In the genomic region with DNA sequence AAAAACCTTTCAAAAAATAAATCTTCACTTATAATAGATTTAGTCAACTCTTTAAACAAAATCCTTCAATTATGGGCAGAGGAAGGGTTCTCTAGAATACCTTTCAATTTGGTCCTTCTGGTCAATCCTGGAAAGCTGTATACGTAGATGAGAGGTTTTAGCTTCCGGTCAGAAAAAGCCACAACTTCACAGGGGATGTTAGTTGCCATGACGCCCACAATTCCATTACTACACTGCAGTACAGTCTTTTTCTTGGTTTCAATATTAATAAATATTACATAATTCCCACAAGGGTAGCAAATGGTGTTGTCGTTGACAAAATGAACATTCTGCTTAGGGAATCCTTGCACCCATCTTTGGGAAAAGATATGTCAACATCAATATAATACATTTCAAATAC, we compare ENCODE assay signal across 1 cellular context.
TF ChIP-seq lines count a peak whose summit lies in the region.

No MANE protein-coding gene starts in this region.

TF ChIP-seq in GM12878, 131 proteins besides CTCF, POLR2A, EP300 and RAD21:
- TF ChIP-seq MTA2 (IDR thresholded peaks at IDR 0.05; ENCODE audit: low read depth) (no peak), HDAC6 (IDR thresholded peaks at IDR 0.05; ENCODE audit: unreplicated experiment) (no peak), ZNF24 (IDR thresholded peaks at IDR 0.05) (no peak), ESRRA (IDR thresholded peaks at IDR 0.05; ENCODE audit: low read length) (no peak), MXI1 (IDR thresholded peaks at IDR 0.05; ENCODE audit: low read depth, low read length) (no peak), CREM (IDR thresholded peaks at IDR 0.05; ENCODE audit: low read depth) (peak; percentile 25; the same call in 1 of the 2 replicates), IRF4 (IDR thresholded peaks at IDR 0.05; ENCODE audit: low read depth, low read length) (no peak), PAX5 (IDR thresholded peaks at IDR 0.05; ENCODE audit: borderline replicate concordance, low read depth, low read length) (no peak), RUNX3 (IDR thresholded peaks at IDR 0.05; ENCODE audit: low read length) (peak; percentile 64), NRF1 (conservative IDR thresholded peaks at IDR 0.05; ENCODE audit: low read depth, low read length) (no peak), RCOR1 (conservative IDR thresholded peaks at IDR 0.05; ENCODE audit: low read depth, low read length) (no peak), DPF2 (IDR thresholded peaks at IDR 0.05) (no peak), FOXK2 (IDR thresholded peaks at IDR 0.05) (no peak), HDAC2 (IDR thresholded peaks at IDR 0.05) (no peak), JUND (IDR thresholded peaks at IDR 0.05; ENCODE audit: low read depth, low read length) (no peak), BMI1 (IDR thresholded peaks at IDR 0.05; ENCODE audit: borderline replicate concordance) (peak; percentile 53; the same call in 1 of the 2 replicates), GABPA (IDR thresholded peaks at IDR 0.05; ENCODE audit: low read depth) (no peak), STAT1 (conservative IDR thresholded peaks at IDR 0.05) (no peak), JUNB (IDR thresholded peaks at IDR 0.05) (0 out of 2 replicates have a peak, but pooled peaks have one; percentile 12), ZBED1 (IDR thresholded peaks at IDR 0.05; ENCODE audit: borderline replicate concordance) (no peak), SREBF2 (IDR thresholded peaks at IDR 0.05; ENCODE audit: low read length) (no peak), WRNIP1 (IDR thresholded peaks at IDR 0.05; ENCODE audit: borderline replicate concordance, low read depth, low read length) (no peak), NFYA (IDR thresholded peaks at IDR 0.05; ENCODE audit: borderline replicate concordance, low read depth, low read length) (no peak), CBX5 (IDR thresholded peaks at IDR 0.05; ENCODE audit: low read depth) (no peak)
- TF ChIP-seq, protein P1, sequence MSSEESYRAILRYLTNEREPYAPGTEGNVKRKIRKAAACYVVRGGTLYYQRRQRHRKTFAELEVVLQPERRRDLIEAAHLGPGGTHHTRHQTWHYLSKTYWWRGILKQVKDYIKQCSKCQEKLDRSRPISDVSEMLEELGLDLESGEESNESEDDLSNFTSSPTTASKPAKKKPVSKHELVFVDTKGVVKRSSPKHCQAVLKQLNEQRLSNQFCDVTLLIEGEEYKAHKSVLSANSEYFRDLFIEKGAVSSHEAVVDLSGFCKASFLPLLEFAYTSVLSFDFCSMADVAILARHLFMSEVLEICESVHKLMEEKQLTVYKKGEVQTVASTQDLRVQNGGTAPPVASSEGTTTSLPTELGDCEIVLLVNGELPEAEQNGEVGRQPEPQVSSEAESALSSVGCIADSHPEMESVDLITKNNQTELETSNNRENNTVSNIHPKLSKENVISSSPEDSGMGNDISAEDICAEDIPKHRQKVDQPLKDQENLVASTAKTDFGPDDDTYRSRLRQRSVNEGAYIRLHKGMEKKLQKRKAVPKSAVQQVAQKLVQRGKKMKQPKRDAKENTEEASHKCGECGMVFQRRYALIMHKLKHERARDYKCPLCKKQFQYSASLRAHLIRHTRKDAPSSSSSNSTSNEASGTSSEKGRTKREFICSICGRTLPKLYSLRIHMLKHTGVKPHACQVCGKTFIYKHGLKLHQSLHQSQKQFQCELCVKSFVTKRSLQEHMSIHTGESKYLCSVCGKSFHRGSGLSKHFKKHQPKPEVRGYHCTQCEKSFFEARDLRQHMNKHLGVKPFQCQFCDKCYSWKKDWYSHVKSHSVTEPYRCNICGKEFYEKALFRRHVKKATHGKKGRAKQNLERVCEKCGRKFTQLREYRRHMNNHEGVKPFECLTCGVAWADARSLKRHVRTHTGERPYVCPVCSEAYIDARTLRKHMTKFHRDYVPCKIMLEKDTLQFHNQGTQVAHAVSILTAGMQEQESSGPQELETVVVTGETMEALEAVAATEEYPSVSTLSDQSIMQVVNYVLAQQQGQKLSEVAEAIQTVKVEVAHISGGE (CRISPR knock-in tag; IDR thresholded peaks at IDR 0.05): no peak
- TF ChIP-seq, protein P2, sequence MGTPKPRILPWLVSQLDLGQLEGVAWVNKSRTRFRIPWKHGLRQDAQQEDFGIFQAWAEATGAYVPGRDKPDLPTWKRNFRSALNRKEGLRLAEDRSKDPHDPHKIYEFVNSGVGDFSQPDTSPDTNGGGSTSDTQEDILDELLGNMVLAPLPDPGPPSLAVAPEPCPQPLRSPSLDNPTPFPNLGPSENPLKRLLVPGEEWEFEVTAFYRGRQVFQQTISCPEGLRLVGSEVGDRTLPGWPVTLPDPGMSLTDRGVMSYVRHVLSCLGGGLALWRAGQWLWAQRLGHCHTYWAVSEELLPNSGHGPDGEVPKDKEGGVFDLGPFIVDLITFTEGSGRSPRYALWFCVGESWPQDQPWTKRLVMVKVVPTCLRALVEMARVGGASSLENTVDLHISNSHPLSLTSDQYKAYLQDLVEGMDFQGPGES (IDR thresholded peaks at IDR 0.05): no peak
- TF ChIP-seq, protein P3, sequence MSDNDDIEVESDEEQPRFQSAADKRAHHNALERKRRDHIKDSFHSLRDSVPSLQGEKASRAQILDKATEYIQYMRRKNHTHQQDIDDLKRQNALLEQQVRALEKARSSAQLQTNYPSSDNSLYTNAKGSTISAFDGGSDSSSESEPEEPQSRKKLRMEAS (IDR thresholded peaks at IDR 0.05; ENCODE audit: low read depth, low read length): no peak
- TF ChIP-seq, protein P4, sequence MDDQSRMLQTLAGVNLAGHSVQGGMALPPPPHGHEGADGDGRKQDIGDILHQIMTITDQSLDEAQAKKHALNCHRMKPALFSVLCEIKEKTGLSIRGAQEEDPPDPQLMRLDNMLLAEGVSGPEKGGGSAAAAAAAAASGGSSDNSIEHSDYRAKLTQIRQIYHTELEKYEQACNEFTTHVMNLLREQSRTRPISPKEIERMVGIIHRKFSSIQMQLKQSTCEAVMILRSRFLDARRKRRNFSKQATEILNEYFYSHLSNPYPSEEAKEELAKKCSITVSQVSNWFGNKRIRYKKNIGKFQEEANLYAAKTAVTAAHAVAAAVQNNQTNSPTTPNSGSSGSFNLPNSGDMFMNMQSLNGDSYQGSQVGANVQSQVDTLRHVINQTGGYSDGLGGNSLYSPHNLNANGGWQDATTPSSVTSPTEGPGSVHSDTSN (IDR thresholded peaks at IDR 0.05; ENCODE audit: insufficient replicate concordance, low read depth, low read length): no peak
TF ChIP-seq in GM12878: peak in this region for 4.
